ENCODE assay signal across 8 cellular contexts in the genomic region with DNA sequence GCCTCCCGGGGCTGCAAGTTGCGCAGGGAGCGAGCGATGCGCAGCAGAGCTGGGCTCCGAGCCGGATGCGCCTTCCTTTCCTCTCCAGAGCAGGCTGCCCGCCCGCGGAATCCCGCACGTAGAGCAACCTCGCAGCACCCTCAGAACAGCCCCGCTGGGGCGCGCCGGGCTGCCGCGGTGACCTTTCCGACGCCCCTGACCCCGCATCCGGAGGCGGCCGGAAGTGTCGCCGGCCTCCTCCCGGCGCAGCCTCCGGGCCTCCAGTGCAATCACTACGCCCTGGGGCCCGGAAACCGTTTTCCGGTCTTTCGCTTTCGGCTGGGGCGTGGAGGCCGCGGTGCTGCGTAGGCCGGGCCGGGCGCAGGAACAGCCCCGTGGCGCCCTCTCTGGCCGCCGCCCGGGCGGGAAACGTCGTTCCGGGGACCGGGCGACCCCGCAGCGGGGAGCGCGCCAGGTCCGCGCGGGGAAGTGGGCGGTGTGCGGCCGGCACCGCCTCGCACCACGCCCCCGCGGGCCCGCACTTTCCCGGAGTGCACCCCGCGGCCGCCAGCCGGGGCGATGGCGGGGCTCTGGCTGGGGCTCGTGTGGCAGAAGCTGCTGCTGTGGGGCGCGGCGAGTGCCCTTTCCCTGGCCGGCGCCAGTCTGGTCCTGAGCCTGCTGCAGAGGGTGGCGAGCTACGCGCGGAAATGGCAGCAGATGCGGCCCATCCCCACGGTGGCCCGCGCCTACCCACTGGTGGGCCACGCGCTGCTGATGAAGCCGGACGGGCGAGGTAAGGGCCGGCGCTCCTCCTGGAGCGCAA. TPM values are rescaled to one million over a fixed set of nuclear protein-coding genes. Genes with fewer than 3 reads are reported as not detected.
DNase-seq lines count a peak whose midpoint lies in the region; ATAC-seq and TF ChIP-seq lines count a peak whose summit lies in the region.

A gene (plus strand): TSS at position 302 of the 802 bp plus-strand sequence. CDS start 257 bp downstream, at position 559.

- H3K27me3 ChIP-seq in OCI-LY1 (ENCODE audit: insufficient read depth, low read length) (no peaks in the 10 kb centered on the region), mucosa of stomach (ENCODE audit: control insufficient read depth, insufficient read depth, low read length) (no peaks in the 10 kb centered on the region)

- H3K4me2 ChIP-seq in OCI-LY1 (ENCODE audit: low read length) = peak within 1 kb of the TSS; percentile 86

- H3K79me2 ChIP-seq in OCI-LY1 (ENCODE audit: insufficient read depth, low read length) = no peaks in the 10 kb centered on the region

- H3K36me3 ChIP-seq in OCI-LY1 (ENCODE audit: insufficient read depth, low read length) (no peaks in the 10 kb centered on the region), mucosa of stomach (ENCODE audit: control insufficient read depth, insufficient read depth, low read length) (no peaks in the 10 kb centered on the region)

- H3K27ac ChIP-seq in OCI-LY1 (ENCODE audit: low read depth, low read length, poor library complexity, severe bottlenecking) = no peak within 1 kb of the TSS

- ATAC-seq in GM19035 (IDR thresholded peaks at IDR 0.05; ENCODE audit: unreplicated experiment) (peak; percentile 84), HG03280 (IDR thresholded peaks at IDR 0.05; ENCODE audit: unreplicated experiment) (peak; percentile 88)

- H3K4me3 ChIP-seq in OCI-LY1 (ENCODE audit: low read depth, low read length, poor library complexity, severe bottlenecking) = peak within 1 kb of the TSS; percentile 88
- peak within 1 kb of the TSS; percentile 63 for H3K4me3 ChIP-seq in mucosa of stomach (ENCODE audit: low read length)

- no peaks in the 10 kb centered on the region for H3K9me3 ChIP-seq in OCI-LY1 (ENCODE audit: low read length)
- H3K9me3 ChIP-seq in mucosa of stomach (ENCODE audit: control insufficient read depth, low read length) = no peaks in the 10 kb centered on the region

- TF ChIP-seq CTCF in CD14-positive monocyte (IDR thresholded peaks at IDR 0.05) (peak; percentile 55), OCI-LY1 (IDR thresholded peaks at IDR 0.05; ENCODE audit: low read length) (peak; percentile 34)

- H3K4me1 Mint-ChIP-seq in CD14-positive monocyte = peaks cover 21% of the 10 kb centered on the region

- H3F3A ChIP-seq in OCI-LY1 (ENCODE audit: insufficient read depth, low read length) = no peaks in the 10 kb centered on the region

- H3K9me2 ChIP-seq in OCI-LY1 (ENCODE audit: low read depth, low read length) = no peaks in the 10 kb centered on the region

- H3K9ac ChIP-seq in OCI-LY1 (ENCODE audit: low read length) (peak within 1 kb of the TSS; percentile 79), mucosa of stomach (ENCODE audit: low read length) (peak within 1 kb of the TSS; percentile 93)

- peaks cover 0 to 2% (median 0%) of the 10 kb centered on the region in 7 donors for H3K9me3 Mint-ChIP-seq in CD14-positive monocyte

- peaks cover 12 to 14% of the 10 kb centered on the region in 2 donors for H3K36me3 Mint-ChIP-seq in CD14-positive monocyte

- H3K27ac Mint-ChIP-seq in CD14-positive monocyte = peak within 1 kb of the TSS; percentile 84 to 97 (median 91)

- intact Hi-C loops in CD14-positive monocyte (cut with micrococcal nuclease) = no loop called here

- no peaks in the 10 kb centered on the region for H4K20me1 ChIP-seq in OCI-LY1 (ENCODE audit: insufficient read depth, low read length)

- TF ChIP-seq POLR2A in erythroblast (IDR thresholded peaks at IDR 0.05; ENCODE audit: low read length) = peak; percentile 61

- H2AFZ ChIP-seq in OCI-LY1 (ENCODE audit: low read length) = peak within 1 kb of the TSS; percentile 89

- H3K27me3 Mint-ChIP-seq in CD14-positive monocyte (ENCODE audit: low read depth in 3 of 3) = peaks cover 2 to 12% (median 5%) of the 10 kb centered on the region in 3 donors

- peak; percentile 60 for DNase-seq in CD14-positive monocyte (ENCODE audit: low spot score)
- DNase-seq in activated T-cell treated with anti-CD3 and anti-CD28 coated beads for 4 hours = peak; percentile 78
- peak; percentile 85 to 87 for DNase-seq in erythroblast (lab: John Stamatoyannopoulos, UW)
- peak; percentile 70 for DNase-seq in stimulated activated CD8-positive, alpha-beta memory T cell treated with anti-CD3 and anti-CD28 coated beads, Interleukin-7, amount 100 ng/mL, for 24 hours (ENCODE audit: low read depth)

- peaks cover 22% of the 10 kb centered on the region for H3K4me1 ChIP-seq in OCI-LY1 (ENCODE audit: insufficient read depth, low read length, severe bottlenecking)
- peaks cover 10% of the 10 kb centered on the region for H3K4me1 ChIP-seq in mucosa of stomach (ENCODE audit: control insufficient read depth, insufficient read depth, low read length)

- H3K4me3 Mint-ChIP-seq in CD14-positive monocyte = peak within 1 kb of the TSS; percentile 98

RNA-seq across cellular contexts. Expression of the gene that starts here (rescaled TPM):
- polyA plus RNA-seq in CD14-positive monocyte = 10 to 100 TPM in 1 of 2 donors, 1 to 10 TPM in 1; 6.3 to 10.5 TPM
